12 cellular contexts compared by ENCODE assay signal in genomic region chr2:20242727-20243377, GRCh38. TPM values are rescaled to one million over a fixed set of nuclear protein-coding genes. Genes with fewer than 3 reads are reported as not detected.
DNase-seq lines count a peak whose midpoint lies in the region; ATAC-seq and TF ChIP-seq lines count a peak whose summit lies in the region.
"Had no signal": no experiment of that assay in that cellular context is flagged by ENCODE, and none has a peak within 500 bp of the region (broad histone marks: within the 10 kb centered on the region; RNA-seq: fewer than 3 reads in every experiment).

No MANE protein-coding gene starts in this region.

- TF ChIP-seq POLR2A in sigmoid colon (IDR thresholded peaks at IDR 0.05) = no peak

- no peaks in the 10 kb centered on the region; the same call in 2 of the 3 replicates for H3K9me3 Mint-ChIP-seq in GM23338

- TF ChIP-seq CTCF in GM23338 (conservative IDR thresholded peaks at IDR 0.05; ENCODE audit: low read depth in 2 of 2) (0 out of 4 replicates have a peak, but pooled peaks of 1 of the 2 experiments have one; percentile 18), lower lobe of right lung (IDR thresholded peaks at IDR 0.05) (no peak), sigmoid colon (IDR thresholded peaks at IDR 0.05) (no peak)

- H3K9me3 ChIP-seq in T-helper 17 cell (ENCODE audit: control insufficient read depth, low read length, poor library complexity, severe bottlenecking) = no peaks in the 10 kb centered on the region
- no peaks in the 10 kb centered on the region for H3K9me3 ChIP-seq in lower lobe of right lung
- H3K9me3 ChIP-seq in sigmoid colon = peaks cover 0 to 1% (median 0%) of the 10 kb centered on the region in 4 donors

- H3K4me1 Mint-ChIP-seq in GM23338 (peaks cover 9% of the 10 kb centered on the region), T-helper 17 cell (peaks cover 9% of the 10 kb centered on the region)

- intact Hi-C loops in lower lobe of right lung (cut with DNase I) (no loop called here), sigmoid colon (cut with DNase I) (no loop called here)

- TF ChIP-seq EP300 in sigmoid colon (IDR thresholded peaks at IDR 0.05) = no peak

- H3K27ac ChIP-seq in GM23338 (ENCODE audit: low read depth) = no peak overlapping the region
- no peak overlapping the region for H3K27ac ChIP-seq in lower lobe of right lung
- no peak overlapping the region for H3K27ac ChIP-seq in sigmoid colon
- H3K27ac ChIP-seq: brain microvascular endothelial cell had no signal

- no peak overlapping the region for H3K4me2 ChIP-seq in GM23338

- no peak overlapping the region for H3K4me3 ChIP-seq in GM23338
- no peak overlapping the region for H3K4me3 ChIP-seq in lower lobe of right lung
- no peak overlapping the region for H3K4me3 ChIP-seq in sigmoid colon

- H3K27ac Mint-ChIP-seq in GM23338 (no peak overlapping the region), T-helper 17 cell (peak overlapping the region; percentile 73)

- H3K4me3 Mint-ChIP-seq in GM23338 (no peak overlapping the region), T-helper 17 cell (no peak overlapping the region)

- H3K9me2 ChIP-seq in GM23338 (ENCODE audit: insufficient read depth) = peaks cover 5% of the 10 kb centered on the region; the same call in 1 of the 2 replicates

- H3K27me3 ChIP-seq in GM23338 (ENCODE audit: insufficient read depth) (no peaks in the 10 kb centered on the region), lower lobe of right lung (ENCODE audit: low read depth) (peaks cover 4% of the 10 kb centered on the region), sigmoid colon (no peaks in the 10 kb centered on the region)
- H3K27me3 ChIP-seq: brain microvascular endothelial cell had no signal

- no peaks in the 10 kb centered on the region for H4K20me1 ChIP-seq in GM23338 (replicated peaks; ENCODE audit: insufficient read depth)

- H3K4me1 ChIP-seq in GM23338 (ENCODE audit: insufficient read depth) (peaks cover 5% of the 10 kb centered on the region; the same call in 1 of the 2 replicates), lower lobe of right lung (no peaks in the 10 kb centered on the region), sigmoid colon (no peaks in the 10 kb centered on the region)

- peaks cover 10% of the 10 kb centered on the region; the same call in 2 of the 3 replicates for H3K36me3 Mint-ChIP-seq in GM23338 (ENCODE audit: low read depth)
- H3K36me3 Mint-ChIP-seq in T-helper 17 cell (ENCODE audit: low read depth) = no peaks in the 10 kb centered on the region

- 59 to 72% methylated on average over 9 of the region's 9 CpGs for WGBS in sigmoid colon, 2 donors

- H3K36me3 ChIP-seq in GM23338 (ENCODE audit: insufficient read depth) (no peaks in the 10 kb centered on the region), lower lobe of right lung (peaks cover 13% of the 10 kb centered on the region), sigmoid colon (peaks cover 0 to 13% (median 0%) of the 10 kb centered on the region in 4 donors)

- peaks cover 15% of the 10 kb centered on the region for H3K27me3 Mint-ChIP-seq in GM23338 (ENCODE audit: insufficient read depth, low read depth, poor library complexity)
- H3K27me3 Mint-ChIP-seq in T-helper 17 cell = peaks cover 25% of the 10 kb centered on the region

- peak; percentile 50 for DNase-seq in DMS153 (lab: John Stamatoyannopoulos, UW)
- DNase-seq in DMS153 treated with DMSO at 0.1 percent for 48 hours (lab: John Stamatoyannopoulos, UW; ENCODE audit: unreplicated experiment) = no peak
- DNase-seq in GM23338 (ENCODE audit: low spot score) = peak; percentile 62
- no peak for DNase-seq in T-helper 17 cell
- DNase-seq in lower lobe of right lung = no peak
- DNase-seq in sigmoid colon = no peak
- no peak for DNase-seq in COLO829 (ENCODE audit: low spot score)
- DNase-seq: 8988T, brain microvascular endothelial cell, GF-D8, NCI-H1436 treated with DMSO at 0.1 percent for 48 hours had no signal

- H2AFZ ChIP-seq in GM23338 = peak overlapping the region; percentile 69; the same call in 1 of the 2 replicates

- no peaks in the 10 kb centered on the region for H3F3A ChIP-seq in GM23338 (replicated peaks; ENCODE audit: low read depth)

- H3K79me2 ChIP-seq in GM23338 (replicated peaks; ENCODE audit: insufficient read depth) = no peaks in the 10 kb centered on the region

- peak; percentile 70 for ATAC-seq in GM23338
- no peak for ATAC-seq in T-helper 17 cell
- ATAC-seq in lower lobe of right lung = peak; percentile 28 to 36
- no peak for ATAC-seq in HG03039 (IDR thresholded peaks at IDR 0.05; ENCODE audit: unreplicated experiment)

TF ChIP-seq in GM23338, 12 proteins besides CTCF, POLR2A, EP300 and RAD21 (continues in another document):
- TF ChIP-seq ZNF114 (CRISPR knock-in tag; IDR thresholded peaks at IDR 0.05) (no peak), ETS1 (IDR thresholded peaks at IDR 0.05) (no peak), ZNF331 (CRISPR knock-in tag; IDR thresholded peaks at IDR 0.05; ENCODE audit: low read depth) (no peak), POLR2AphosphoS5 (IDR thresholded peaks at IDR 0.05; ENCODE audit: low read depth) (no peak), EZH2 (IDR thresholded peaks at IDR 0.05; ENCODE audit: low read depth, unreplicated experiment) (no peak), JUNB (IDR thresholded peaks at IDR 0.05; ENCODE audit: unreplicated experiment) (no peak), EZH2phosphoT487 (IDR thresholded peaks at IDR 0.05; ENCODE audit: unreplicated experiment) (no peak), NANOG (IDR thresholded peaks at IDR 0.05; ENCODE audit: borderline replicate concordance) (no peak)

RNA-seq across cellular contexts. Expression of gene SDC1, which starts 17.9 kb away (rescaled TPM):
- 40.6 and 43.0 TPM in 2 replicates for total RNA-seq in GM23338 (2014; rRNA removed; shearing (Covaris generic))
- polyA plus RNA-seq in GM23338 (2016; fragmentation: Nextera tagmentation; extraction: Ambion mirVana) (16.1 and 16.6 TPM in 2 replicates), sigmoid colon (100 to 1,000 TPM in 1 of 3 donors, 10 to 100 TPM in 2; 14.4 to 104 (median 19.4) TPM)
- total RNA-seq in T-helper 17 cell (not detected), lower lobe of right lung (90.0 TPM), sigmoid colon (1 to 10 TPM in 1 of 4 donors, under 1 TPM in 2, not detected in 1; 0.33 to 1.5 (median 0.36) TPM)

Comparison
In these comparisons a context has a peak if more than half of its experiments do, and no peak if none do; other contexts are left out.
1. DNase-seq: peak in DMS153 (single experiment) and GM23338 (single experiment); none in DMS153 treated with DMSO at 0.1 percent for 48 hours (single experiment), T-helper 17 cell (0 of 3), lower lobe of right lung (single experiment), sigmoid colon (single experiment) and COLO829 (single experiment).
2. ATAC-seq: peak in GM23338 (single experiment) and lower lobe of right lung (2 of 2); none in T-helper 17 cell (single experiment) and HG03039 (single experiment).
3. RNA of gene SDC1, which starts 17.9 kb away (total RNA-seq): 90.0 TPM in lower lobe of right lung (single experiment) and 40.6 to 43.0 TPM in GM23338; 0.33 to 1.5 TPM in sigmoid colon and not detected in T-helper 17 cell; every median in the first group is over 10 times any median in the second.